Comparison of ENCODE assay signal across 8 cellular contexts in the genomic region with DNA sequence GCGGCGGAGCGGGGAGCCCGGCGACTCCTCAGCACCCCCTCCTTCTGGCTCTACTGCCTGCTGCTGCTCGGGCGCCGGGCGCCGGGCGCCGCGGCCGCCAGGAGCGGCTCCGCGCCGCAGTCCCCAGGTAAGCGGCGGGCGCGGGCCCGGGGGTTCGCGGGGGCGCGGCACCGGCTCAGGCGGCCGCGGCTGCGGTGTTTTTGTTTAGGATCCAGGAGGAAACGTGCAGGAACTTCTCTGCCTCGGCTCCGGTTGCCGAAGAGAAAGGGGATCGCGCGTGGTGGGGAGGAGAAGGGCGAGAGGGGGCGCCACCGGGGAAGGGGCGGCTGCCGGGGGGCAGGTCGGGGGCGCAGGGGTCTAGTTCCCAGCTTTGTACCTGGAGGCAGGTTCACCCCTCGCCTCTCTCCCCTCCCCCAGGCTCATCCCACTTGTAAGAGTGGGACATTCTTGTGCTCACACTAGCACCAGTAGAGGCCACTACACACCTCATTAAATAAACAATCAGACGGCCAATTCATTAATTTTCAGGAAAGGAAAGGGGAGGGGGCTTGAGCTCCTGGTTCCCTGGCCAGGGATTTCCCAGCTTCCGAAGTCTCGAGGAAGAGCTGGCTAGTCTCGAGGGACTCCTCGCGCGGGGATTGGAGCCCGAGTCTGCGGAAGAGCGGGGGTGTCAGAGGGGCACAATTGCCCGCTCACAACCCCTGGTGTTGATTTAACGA. TPM values are rescaled to one million over a fixed set of nuclear protein-coding genes. Genes with fewer than 3 reads are reported as not detected.
DNase-seq lines count a peak whose midpoint lies in the region; ATAC-seq and TF ChIP-seq lines count a peak whose summit lies in the region.

No MANE protein-coding gene starts in this region.

- H3K4me3 Mint-ChIP-seq in progenitor cell of endocrine pancreas (ENCODE audit: low read depth): no peak overlapping the region

- no peaks in the 10 kb centered on the region for H3K36me3 Mint-ChIP-seq in progenitor cell of endocrine pancreas (ENCODE audit: insufficient read depth)

- DNase-seq in AG10803 (ENCODE audit: low read depth) (peak; percentile 19), SJSA1 (ENCODE audit: low read depth in 1 of 2, low spot score in 2 of 2) (peak; percentile 54), anterior cingulate cortex (lab: John Stamatoyannopoulos, UW) (peak in 56 of 58 donors; percentile 6 to 85 (median 51)), hepatic stellate cell (ENCODE audit: low spot score) (peak; percentile 49), progenitor cell of endocrine pancreas (ENCODE audit: low spot score, unreplicated experiment) (peak; percentile 59), GOT3 (lab: John Stamatoyannopoulos, UW) (no peak)
- DNase-seq in Jurkat, Clone E6-1 (ENCODE audit: low read depth, low spot score): peak; percentile 23

- peaks cover 23% of the 10 kb centered on the region for H3K4me1 ChIP-seq in SJSA1 (replicated peaks)

- TF ChIP-seq CTCF in AG10803 (conservative IDR thresholded peaks at IDR 0.05; ENCODE audit: low read length) (peak; percentile 36; the same call in 1 of the 2 replicates), progenitor cell of endocrine pancreas (IDR thresholded peaks at IDR 0.05; ENCODE audit: unreplicated experiment) (peak; percentile 45)

- H3K9me3 Mint-ChIP-seq in progenitor cell of endocrine pancreas (ENCODE audit: low read depth): no peaks in the 10 kb centered on the region

- H3K36me3 ChIP-seq in SJSA1: peaks cover 9% of the 10 kb centered on the region

- H3K4me1 Mint-ChIP-seq in progenitor cell of endocrine pancreas (ENCODE audit: low read depth): peaks cover 24% of the 10 kb centered on the region

- H3K4me3 ChIP-seq in AG10803 (ENCODE audit: low read length): peak overlapping the region; percentile 70
- peak overlapping the region; percentile 54 for H3K4me3 ChIP-seq in Jurkat, Clone E6-1 (ENCODE audit: low read length)
- H3K4me3 ChIP-seq in SJSA1: peak overlapping the region; percentile 94

- H3K27me3 ChIP-seq in SJSA1 (replicated peaks): peaks cover 6% of the 10 kb centered on the region; the same call in 1 of the 2 replicates

- H3K27me3 Mint-ChIP-seq in progenitor cell of endocrine pancreas: no peaks in the 10 kb centered on the region

- H3K27ac Mint-ChIP-seq in progenitor cell of endocrine pancreas: peak overlapping the region; percentile 98

- ATAC-seq in GM19328 (IDR thresholded peaks at IDR 0.05; ENCODE audit: unreplicated experiment): peak; percentile 33

- no peaks in the 10 kb centered on the region for H3K9me3 ChIP-seq in SJSA1 (replicated peaks)

- H3K27ac ChIP-seq in SJSA1: no peak overlapping the region

RNA-seq across cellular contexts. Expression of gene NEO1, which starts 0.6 kb away (rescaled TPM):
- 15.6 TPM for polyA plus RNA-seq in Jurkat, Clone E6-1 (2012; ENCODE audit: insufficient read depth, insufficient read length)
- 20.7 and 28.3 TPM in 2 replicates for total RNA-seq in SJSA1 (2014; rRNA removed; shearing (Covaris generic))
- total RNA-seq in progenitor cell of endocrine pancreas: 118 and 123 TPM in 2 replicates
